ENCODE assay signal across 8 cellular contexts in the genomic region with DNA sequence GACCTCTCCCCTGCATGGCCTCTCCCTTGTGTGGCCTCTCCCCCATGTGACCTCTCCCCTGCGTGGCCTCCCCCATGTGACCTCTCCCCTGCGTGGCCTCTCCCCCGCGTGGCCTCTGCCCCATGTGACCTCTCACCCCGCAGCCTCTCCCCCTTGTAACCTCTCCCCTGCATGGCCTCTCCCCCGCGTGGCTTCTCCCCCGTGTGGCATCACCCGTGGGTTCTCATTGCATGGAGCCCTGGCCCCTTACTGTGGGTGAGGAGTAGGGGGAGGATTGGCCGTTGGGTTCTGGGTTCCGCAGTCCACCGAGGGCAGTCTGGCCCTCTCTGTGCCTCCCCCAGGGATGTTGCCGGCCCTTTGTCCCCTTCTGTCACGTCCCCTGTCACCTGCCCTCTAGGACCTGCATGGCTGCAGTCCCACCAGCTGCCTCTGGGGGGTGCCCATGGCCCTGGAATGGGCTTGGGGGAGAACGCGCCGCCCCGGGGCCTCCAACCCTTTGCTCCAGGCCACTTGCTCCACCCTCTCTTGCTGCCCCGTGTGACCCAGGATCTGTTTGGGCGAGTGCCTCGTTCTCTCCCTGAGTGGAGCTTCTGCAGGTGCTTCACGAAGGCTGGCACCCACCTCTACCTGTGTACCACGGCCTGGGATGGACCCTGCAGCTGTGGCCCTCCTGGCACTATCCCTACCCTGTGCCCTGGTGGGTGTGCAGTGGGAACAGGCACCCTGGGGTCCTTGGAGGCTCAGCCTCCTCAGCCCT. TPM values are rescaled to one million over a fixed set of nuclear protein-coding genes. Genes with fewer than 3 reads are reported as not detected.
DNase-seq lines count a peak whose midpoint lies in the region; ATAC-seq, FAIRE-seq and TF ChIP-seq lines count a peak whose summit lies in the region.

No MANE protein-coding gene starts in this region.

- ATAC-seq in HG03095 (IDR thresholded peaks at IDR 0.05; ENCODE audit: unreplicated experiment) (peak; percentile 48), left lung (peak; percentile 93)
- peak; percentile 96 for ATAC-seq in activated CD4-positive, alpha-beta T cell treated with anti-CD3 and anti-CD28 coated beads for 36 hours

- H3K27me3 Mint-ChIP-seq in activated CD4-positive, alpha-beta T cell treated with anti-CD3 and anti-CD28 coated beads for 36 hours: no peaks in the 10 kb centered on the region

- H3K4me1 ChIP-seq in left lung: peaks cover 19 to 31% of the 10 kb centered on the region in 2 donors

- H3K4me3 Mint-ChIP-seq in activated CD4-positive, alpha-beta T cell treated with anti-CD3 and anti-CD28 coated beads for 36 hours: no peak overlapping the region

- DNase-seq in GM12892 (ENCODE audit: insufficient read length): peak; percentile 99
- peak; percentile 14 for DNase-seq in NCI-H446 treated with DMSO at 0.1 percent for 48 hours (lab: John Stamatoyannopoulos, UW)
- DNase-seq in activated CD4-positive, alpha-beta T cell treated with anti-CD3 and anti-CD28 coated beads for 36 hours: peak; percentile 97
- peak; percentile 74 for DNase-seq in cerebellar cortex (ENCODE audit: low spot score)
- DNase-seq in left lung: peak; percentile 89 to 97
- DNase-seq in stimulated activated CD4-positive, alpha-beta T cell treated with anti-CD3 and anti-CD28 coated beads, Interleukin-4, amount 100 ng/mL, for 24 hours: peak; percentile 92
- no peak for DNase-seq in DMS114 treated with DMSO at 0.1 percent for 48 hours (lab: John Stamatoyannopoulos, UW; ENCODE audit: unreplicated experiment)

- TF ChIP-seq CTCF in left lung (IDR thresholded peaks at IDR 0.05): peak; percentile 93 to 97

- CTCF ChIA-PET in activated CD4-positive, alpha-beta T cell treated with anti-CD3 and anti-CD28 coated beads for 36 hours (lab: Charles Lee): interaction anchor here (0.5 to 1.9 kb wide), 5 partner anchors 20 to 166 kb away, joined by 3 to 9 read pairs (median 4); no protein-coding TSS in a partner anchor

- H3K9me3 Mint-ChIP-seq in activated CD4-positive, alpha-beta T cell treated with anti-CD3 and anti-CD28 coated beads for 36 hours (ENCODE audit: low read depth): no peaks in the 10 kb centered on the region

- POLR2A ChIA-PET in activated CD4-positive, alpha-beta T cell treated with anti-CD3 and anti-CD28 coated beads for 36 hours (lab: Charles Lee): interaction anchor here (0.5 to 0.6 kb wide), 2 partner anchors 165 to 201 kb away, joined by 3 to 4 read pairs; a partner anchor contains a TSS

- H3K27me3 ChIP-seq in left lung: no peaks in the 10 kb centered on the region

- intact Hi-C loops in activated CD4-positive, alpha-beta T cell treated with anti-CD3 and anti-CD28 coated beads for 36 hours (cut with DNase I, micrococcal nuclease): loop anchor here (1.0 to 10.0 kb wide), 7 partner anchors 47 to 274 kb away; no protein-coding TSS in a partner anchor
- intact Hi-C loops in left lung (cut with DNase I): loop anchor here in 1 of 2 donors (5.0 kb wide), 1 partner anchor 167 kb away; no protein-coding TSS in a partner anchor

- peak overlapping the region in 1 of 2 donors; percentile 40 for H3K4me3 ChIP-seq in left lung

- FAIRE-seq in GM12892 (lab: Jason Lieb, UNC): peak; percentile 91

- no peaks in the 10 kb centered on the region for H3K36me3 ChIP-seq in left lung

- H3K27ac Mint-ChIP-seq in activated CD4-positive, alpha-beta T cell treated with anti-CD3 and anti-CD28 coated beads for 36 hours: peak overlapping the region; percentile 42

- H3K4me1 Mint-ChIP-seq in activated CD4-positive, alpha-beta T cell treated with anti-CD3 and anti-CD28 coated beads for 36 hours: peaks cover 6% of the 10 kb centered on the region

- H3K27ac ChIP-seq in left lung: no peak overlapping the region

- TF ChIP-seq POLR2A in GM12892 (IDR thresholded peaks at IDR 0.05; ENCODE audit: low read depth, low read length): no peak; the same call in 1 of the 2 replicates

- no peaks in the 10 kb centered on the region for H3K9me3 ChIP-seq in left lung

- H3K36me3 Mint-ChIP-seq in activated CD4-positive, alpha-beta T cell treated with anti-CD3 and anti-CD28 coated beads for 36 hours (ENCODE audit: low read depth): peaks cover 2% of the 10 kb centered on the region

RNA-seq across cellular contexts. Expression of a gene that starts 21.3 kb away (rescaled TPM):
- polyA plus RNA-seq in GM12892 (2012; ENCODE audit: missing spikeins): 26.7 TPM
- 10 to 100 TPM; 51.7 to 53.4 TPM for total RNA-seq in activated CD4-positive, alpha-beta T cell treated with anti-CD3 and anti-CD28 coated beads for 36 hours
- total RNA-seq in left lung: 10 to 100 TPM; 16.1 to 19.6 TPM

RNA-seq across cellular contexts. Expression of a gene that starts 34.6 kb away (rescaled TPM):
- 45.6 TPM for polyA plus RNA-seq in GM12892 (2012; ENCODE audit: missing spikeins)
- 10 to 100 TPM; 29.9 to 30.9 TPM for total RNA-seq in activated CD4-positive, alpha-beta T cell treated with anti-CD3 and anti-CD28 coated beads for 36 hours
- total RNA-seq in left lung: 100 to 1,000 TPM; 123 to 133 TPM

RNA-seq across cellular contexts. Expression of a gene that starts 54.3 kb away (rescaled TPM):
- polyA plus RNA-seq in GM12892 (2012; ENCODE audit: missing spikeins): 36.2 TPM
- 10 to 100 TPM; 73.5 to 90.7 TPM for total RNA-seq in activated CD4-positive, alpha-beta T cell treated with anti-CD3 and anti-CD28 coated beads for 36 hours
- total RNA-seq in left lung: 100 to 1,000 TPM; 106 to 111 TPM
